ENCODE assay signal across 1 cellular context in the genomic region with DNA sequence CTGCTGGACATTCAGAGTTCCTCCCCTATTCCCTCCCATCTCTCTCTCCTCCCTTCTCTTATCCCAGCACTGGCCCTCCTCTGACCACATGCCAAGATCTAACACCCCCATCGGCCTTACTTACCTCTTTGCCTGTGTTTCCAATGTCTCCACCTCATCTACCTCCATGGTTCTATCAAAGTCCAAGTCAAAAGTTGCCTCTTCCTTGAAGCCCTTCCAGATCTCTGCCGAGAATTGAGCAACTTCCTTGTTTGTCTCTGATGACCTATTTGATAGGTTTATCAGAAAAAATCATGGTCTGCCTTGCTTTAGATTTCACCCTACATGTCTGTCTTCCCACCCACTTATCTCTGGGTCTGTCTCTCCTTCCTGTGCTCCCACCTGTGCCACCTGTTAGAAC.
TF ChIP-seq lines count a peak whose summit lies in the region.

No MANE protein-coding gene starts in this region.

TF ChIP-seq in GM23338, 12 proteins besides CTCF, POLR2A, EP300 and RAD21 (continued from another document):
- TF ChIP-seq, protein P1, sequence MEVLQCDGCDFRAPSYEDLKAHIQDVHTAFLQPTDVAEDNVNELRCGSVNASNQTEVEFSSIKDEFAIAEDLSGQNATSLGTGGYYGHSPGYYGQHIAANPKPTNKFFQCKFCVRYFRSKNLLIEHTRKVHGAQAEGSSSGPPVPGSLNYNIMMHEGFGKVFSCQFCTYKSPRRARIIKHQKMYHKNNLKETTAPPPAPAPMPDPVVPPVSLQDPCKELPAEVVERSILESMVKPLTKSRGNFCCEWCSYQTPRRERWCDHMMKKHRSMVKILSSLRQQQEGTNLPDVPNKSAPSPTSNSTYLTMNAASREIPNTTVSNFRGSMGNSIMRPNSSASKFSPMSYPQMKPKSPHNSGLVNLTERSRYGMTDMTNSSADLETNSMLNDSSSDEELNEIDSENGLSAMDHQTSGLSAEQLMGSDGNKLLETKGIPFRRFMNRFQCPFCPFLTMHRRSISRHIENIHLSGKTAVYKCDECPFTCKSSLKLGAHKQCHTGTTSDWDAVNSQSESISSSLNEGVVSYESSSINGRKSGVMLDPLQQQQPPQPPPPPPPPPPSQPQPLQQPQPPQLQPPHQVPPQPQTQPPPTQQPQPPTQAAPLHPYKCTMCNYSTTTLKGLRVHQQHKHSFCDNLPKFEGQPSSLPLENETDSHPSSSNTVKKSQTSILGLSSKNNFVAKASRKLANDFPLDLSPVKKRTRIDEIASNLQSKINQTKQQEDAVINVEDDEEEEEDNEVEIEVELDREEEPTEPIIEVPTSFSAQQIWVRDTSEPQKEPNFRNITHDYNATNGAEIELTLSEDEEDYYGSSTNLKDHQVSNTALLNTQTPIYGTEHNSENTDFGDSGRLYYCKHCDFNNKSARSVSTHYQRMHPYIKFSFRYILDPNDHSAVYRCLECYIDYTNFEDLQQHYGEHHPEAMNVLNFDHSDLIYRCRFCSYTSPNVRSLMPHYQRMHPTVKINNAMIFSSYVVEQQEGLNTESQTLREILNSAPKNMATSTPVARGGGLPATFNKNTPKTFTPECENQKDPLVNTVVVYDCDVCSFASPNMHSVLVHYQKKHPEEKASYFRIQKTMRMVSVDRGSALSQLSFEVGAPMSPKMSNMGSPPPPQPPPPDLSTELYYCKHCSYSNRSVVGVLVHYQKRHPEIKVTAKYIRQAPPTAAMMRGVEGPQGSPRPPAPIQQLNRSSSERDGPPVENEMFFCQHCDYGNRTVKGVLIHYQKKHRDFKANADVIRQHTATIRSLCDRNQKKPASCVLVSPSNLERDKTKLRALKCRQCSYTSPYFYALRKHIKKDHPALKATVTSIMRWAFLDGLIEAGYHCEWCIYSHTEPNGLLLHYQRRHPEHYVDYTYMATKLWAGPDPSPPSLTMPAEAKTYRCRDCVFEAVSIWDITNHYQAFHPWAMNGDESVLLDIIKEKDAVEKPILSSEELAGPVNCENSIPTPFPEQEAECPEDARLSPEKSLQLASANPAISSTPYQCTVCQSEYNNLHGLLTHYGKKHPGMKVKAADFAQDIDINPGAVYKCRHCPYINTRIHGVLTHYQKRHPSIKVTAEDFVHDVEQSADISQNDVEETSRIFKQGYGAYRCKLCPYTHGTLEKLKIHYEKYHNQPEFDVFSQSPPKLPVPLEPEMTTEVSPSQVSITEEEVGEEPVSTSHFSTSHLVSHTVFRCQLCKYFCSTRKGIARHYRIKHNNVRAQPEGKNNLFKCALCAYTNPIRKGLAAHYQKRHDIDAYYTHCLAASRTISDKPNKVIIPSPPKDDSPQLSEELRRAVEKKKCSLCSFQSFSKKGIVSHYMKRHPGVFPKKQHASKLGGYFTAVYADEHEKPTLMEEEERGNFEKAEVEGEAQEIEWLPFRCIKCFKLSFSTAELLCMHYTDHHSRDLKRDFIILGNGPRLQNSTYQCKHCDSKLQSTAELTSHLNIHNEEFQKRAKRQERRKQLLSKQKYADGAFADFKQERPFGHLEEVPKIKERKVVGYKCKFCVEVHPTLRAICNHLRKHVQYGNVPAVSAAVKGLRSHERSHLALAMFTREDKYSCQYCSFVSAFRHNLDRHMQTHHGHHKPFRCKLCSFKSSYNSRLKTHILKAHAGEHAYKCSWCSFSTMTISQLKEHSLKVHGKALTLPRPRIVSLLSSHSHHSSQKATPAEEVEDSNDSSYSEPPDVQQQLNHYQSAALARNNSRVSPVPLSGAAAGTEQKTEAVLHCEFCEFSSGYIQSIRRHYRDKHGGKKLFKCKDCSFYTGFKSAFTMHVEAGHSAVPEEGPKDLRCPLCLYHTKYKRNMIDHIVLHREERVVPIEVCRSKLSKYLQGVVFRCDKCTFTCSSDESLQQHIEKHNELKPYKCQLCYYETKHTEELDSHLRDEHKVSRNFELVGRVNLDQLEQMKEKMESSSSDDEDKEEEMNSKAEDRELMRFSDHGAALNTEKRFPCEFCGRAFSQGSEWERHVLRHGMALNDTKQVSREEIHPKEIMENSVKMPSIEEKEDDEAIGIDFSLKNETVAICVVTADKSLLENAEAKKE (CRISPR knock-in tag; IDR thresholded peaks at IDR 0.05): no peak
- no peak for TF ChIP-seq POLR2AphosphoS5 (IDR thresholded peaks at IDR 0.05; ENCODE audit: low read depth)
- no peak for TF ChIP-seq ZNF331 (CRISPR knock-in tag; IDR thresholded peaks at IDR 0.05; ENCODE audit: low read depth)
- no peak for TF ChIP-seq ZNF114 (CRISPR knock-in tag; IDR thresholded peaks at IDR 0.05)
